16 cellular contexts compared by ENCODE assay signal in the genomic region with DNA sequence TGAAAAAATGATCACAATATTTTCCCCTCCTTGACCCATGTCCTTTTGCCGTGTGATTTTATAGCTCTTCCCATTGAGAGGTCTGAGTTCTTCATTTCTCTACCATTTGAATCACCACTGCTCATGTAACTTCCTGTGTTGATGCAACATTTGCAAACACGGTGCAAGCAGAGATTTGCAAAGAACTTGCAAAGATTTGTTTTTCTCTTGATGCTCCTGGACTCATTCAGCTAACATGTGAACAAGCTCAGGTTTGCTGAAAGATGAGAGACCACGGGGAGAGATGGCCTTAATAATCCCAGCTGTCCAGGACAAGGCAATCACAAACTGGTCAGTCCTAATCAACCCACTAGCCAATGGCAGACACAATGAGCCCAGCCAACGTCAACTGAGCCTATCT. TPM values are rescaled to one million over a fixed set of nuclear protein-coding genes. Genes with fewer than 3 reads are reported as not detected.
DNase-seq lines count a peak whose midpoint lies in the region; ATAC-seq and TF ChIP-seq lines count a peak whose summit lies in the region.
"Had no signal": no experiment of that assay in that cellular context is flagged by ENCODE, and none has a peak within 500 bp of the region (broad histone marks: within the 10 kb centered on the region; RNA-seq: fewer than 3 reads in every experiment).

No MANE protein-coding gene starts in this region.

- no TSS peak for BruUV-seq in MCF 10A (replicated peaks; lab: Mats Ljungman, UMichigan)

- H3K27me3 Mint-ChIP-seq in MCF 10A (ENCODE audit: insufficient read depth, unreplicated experiment) (no peaks in the 10 kb centered on the region), osteocyte (ENCODE audit: unreplicated experiment) (peaks cover 24% of the 10 kb centered on the region)

- H3K27me3 ChIP-seq in breast epithelium (no peaks in the 10 kb centered on the region), upper lobe of left lung (no peaks in the 10 kb centered on the region)
- H3K27me3 ChIP-seq: testis had no signal

- no peaks in the 10 kb centered on the region for H3K9me3 Mint-ChIP-seq in MCF 10A (ENCODE audit: unreplicated experiment)
- H3K9me3 Mint-ChIP-seq in osteocyte (ENCODE audit: unreplicated experiment) = no peaks in the 10 kb centered on the region

- CTCF ChIA-PET in MCF 10A (lab: Yijun Ruan, JAX) = interaction anchor here (0.7 to 1.5 kb wide), 8 partner anchors 8 to 79 kb away, joined by 3 to 6 read pairs (median 4); a partner anchor contains a TSS

- H3K27ac Mint-ChIP-seq in MCF 10A (ENCODE audit: low read depth, unreplicated experiment) (peak overlapping the region; percentile 61), osteocyte (ENCODE audit: unreplicated experiment) (no peak overlapping the region)

- peak in 1 of 4 donors; percentile 29 for TF ChIP-seq EP300 in upper lobe of left lung (IDR thresholded peaks at IDR 0.05)

- H3K4me1 Mint-ChIP-seq in MCF 10A (ENCODE audit: insufficient read depth, unreplicated experiment) (peaks cover 19% of the 10 kb centered on the region), osteocyte (ENCODE audit: unreplicated experiment) (no peaks in the 10 kb centered on the region)

- intact Hi-C loops in MCF 10A (cut with micrococcal nuclease) (no loop called here), breast epithelium (cut with DNase I; ENCODE audit: low total_unique reads) (loop anchor here (2.0 kb wide), 1 partner anchor 36 kb away; no protein-coding TSS in a partner anchor)

- DNase-seq in MCF 10A (ENCODE audit: unreplicated experiment) (peak; percentile 53), breast epithelium (ENCODE audit: low spot score in 2 of 2) (no peak), SKM-1 (lab: John Stamatoyannopoulos, UW; ENCODE audit: unreplicated experiment) (peak; percentile 48), epithelial cell of prostate (ENCODE audit: low read depth, low spot score) (no peak), upper lobe of left lung (no peak), SIG-M5 (lab: John Stamatoyannopoulos, UW) (no peak), osteocyte (ENCODE audit: extremely low spot score, unreplicated experiment) (no peak)
- no peak for DNase-seq in stimulated activated naive CD4-positive, alpha-beta T cell treated with Interleukin-2 at 50 U/mL for 16 hours (lab: John Stamatoyannopoulos, UW)
- DNase-seq: activated effector memory CD4-positive, alpha-beta T cell treated with Interleukin-2 at 50 U/mL for 16 hours; dermis blood vessel endothelial cell; KG1; SHP77; testis had no signal

- no peaks in the 10 kb centered on the region for H3K4me1 ChIP-seq in breast epithelium
- peaks cover 0 to 7% (median 1%) of the 10 kb centered on the region in 4 donors for H3K4me1 ChIP-seq in upper lobe of left lung
- H3K4me1 ChIP-seq: testis had no signal

- peak in 1 of 2 donors; percentile 65 for ATAC-seq in upper lobe of left lung (ENCODE audit: low FRiP score in 2 of 2)

- TF ChIP-seq CTCF in MCF 10A (IDR thresholded peaks at IDR 0.05; ENCODE audit: unreplicated experiment) (no peak), breast epithelium (IDR thresholded peaks at IDR 0.05) (no peak), upper lobe of left lung (IDR thresholded peaks at IDR 0.05) (no peak), osteocyte (IDR thresholded peaks at IDR 0.05) (no peak)

- no peak overlapping the region for H3K4me3 Mint-ChIP-seq in MCF 10A (ENCODE audit: unreplicated experiment)
- no peak overlapping the region for H3K4me3 Mint-ChIP-seq in osteocyte (ENCODE audit: unreplicated experiment)

- H3K36me3 Mint-ChIP-seq in MCF 10A (ENCODE audit: insufficient read depth, unreplicated experiment) = no peaks in the 10 kb centered on the region
- H3K36me3 Mint-ChIP-seq in osteocyte (ENCODE audit: unreplicated experiment) = no peaks in the 10 kb centered on the region

- H3K27ac ChIP-seq in breast epithelium = no peak overlapping the region
- H3K27ac ChIP-seq in epithelial cell of prostate = peak overlapping the region; percentile 83
- H3K27ac ChIP-seq in upper lobe of left lung = peak overlapping the region; percentile 44 to 76 (median 64)
- H3K27ac ChIP-seq: testis had no signal

- no peaks in the 10 kb centered on the region for H3K9me3 ChIP-seq in breast epithelium
- H3K9me3 ChIP-seq in upper lobe of left lung = no peaks in the 10 kb centered on the region
- H3K9me3 ChIP-seq: testis had no signal

- POLR2A ChIA-PET in MCF 10A (lab: Yijun Ruan, JAX) = interaction anchor here (0.7 to 2.2 kb wide), 8 partner anchors 10 to 65 kb away, joined by 3 to 10 read pairs (median 3); a partner anchor contains a TSS

- WGBS in upper lobe of left lung, 2 donors = 42 to 50% methylated on average over 4 of the region's 4 CpGs

- H3K36me3 ChIP-seq in breast epithelium (no peaks in the 10 kb centered on the region), upper lobe of left lung (no peaks in the 10 kb centered on the region)

- H3K4me3 ChIP-seq in breast epithelium = no peak overlapping the region
- H3K4me3 ChIP-seq in upper lobe of left lung = no peak overlapping the region
- H3K4me3 ChIP-seq: lung, testis had no signal

- TF ChIP-seq POLR2A in breast epithelium (IDR thresholded peaks at IDR 0.05) = no peak
- TF ChIP-seq POLR2A in upper lobe of left lung (IDR thresholded peaks at IDR 0.05) = no peak

RNA-seq across cellular contexts. Expression of a gene that starts 8.6 kb away (rescaled TPM):
- total RNA-seq in MCF 10A (2022) (not detected in 2 replicates), breast epithelium (1 to 10 TPM; 1.8 to 3.5 (median 2.9) TPM), upper lobe of left lung (10 to 100 TPM in 5 of 6 donors, 1 to 10 TPM in 1; 5.2 to 29.3 (median 16.9) TPM), osteocyte (not detected in 2 replicates)
- total RNA-seq: dermis blood vessel endothelial cell, glomerular endothelial cell, pulmonary artery endothelial cell had no signal

RNA-seq across cellular contexts. Expression of a gene that starts 35.3 kb away (rescaled TPM):
- total RNA-seq in MCF 10A (2022) (3.5 and 5.4 TPM in 2 replicates), breast epithelium (1 to 10 TPM in 2 of 3 donors, under 1 TPM in 1; 0.98 to 8.6 (median 2.6) TPM), upper lobe of left lung (1 to 10 TPM in 5 of 6 donors, under 1 TPM in 1; 0.67 to 9.4 (median 4.7) TPM), osteocyte (not detected in 2 replicates)
- total RNA-seq: dermis blood vessel endothelial cell, pulmonary artery endothelial cell had no signal

RNA-seq across cellular contexts. Expression of a gene that starts 49.3 kb away (rescaled TPM):
- total RNA-seq in MCF 10A (2022) (19.5 and 21.0 TPM in 2 replicates), breast epithelium (10 to 100 TPM in 2 of 3 donors, 1 to 10 TPM in 1; 8.2 to 14.6 (median 14.1) TPM), upper lobe of left lung (10 to 100 TPM in 1 of 6 donors, 1 to 10 TPM in 5; 3.6 to 12.0 (median 6.2) TPM), osteocyte (3.3 and 4.9 TPM in 2 replicates)

Comparison
In these comparisons a context has a peak if more than half of its experiments do, and no peak if none do; other contexts are left out.
1. DNase-seq: peak in MCF 10A (single experiment) and SKM-1 (single experiment); none in breast epithelium (0 of 2), epithelial cell of prostate (single experiment), upper lobe of left lung (0 of 2), SIG-M5 (single experiment), stimulated activated naive CD4-positive, alpha-beta T cell treated with Interleukin-2 at 50 U/mL for 16 hours (single experiment) and osteocyte (single experiment).
2. H3K27ac ChIP-seq: peak in epithelial cell of prostate (single experiment) and upper lobe of left lung (4 of 4); none in breast epithelium (0 of 2).